ENCODE assay signal across 8 cellular contexts in genomic region chr3:128074851-128075515, GRCh38. TPM values are rescaled to one million over a fixed set of nuclear protein-coding genes. Genes with fewer than 3 reads are reported as not detected.
DNase-seq lines count a peak whose midpoint lies in the region; ATAC-seq and TF ChIP-seq lines count a peak whose summit lies in the region.

No MANE protein-coding gene starts in this region.

- H3K27me3 ChIP-seq in AG04450 (ENCODE audit: control insufficient read depth, insufficient read depth, low read length), result no peaks in the 10 kb centered on the region
- peaks cover 8% of the 10 kb centered on the region for H3K27me3 ChIP-seq in HUES6 (ENCODE audit: control insufficient read depth, insufficient read depth, low read length)
- H3K27me3 ChIP-seq in muscle layer of colon (ENCODE audit: control insufficient read depth in 1 of 2, insufficient read depth in 2 of 2, low read length in 2 of 2), result no peaks in the 10 kb centered on the region

- H3K9me3 ChIP-seq in AG04450 (ENCODE audit: control insufficient read depth, insufficient read depth, low read length) (no peaks in the 10 kb centered on the region), HUES6 (ENCODE audit: control insufficient read depth, insufficient read depth, low read depth, low read length) (no peaks in the 10 kb centered on the region), muscle layer of colon (ENCODE audit: low read length) (no peaks in the 10 kb centered on the region)

- peak overlapping the region; percentile 22 for H3K4me3 ChIP-seq in AG04450 (ENCODE audit: low read depth, low read length)
- H3K4me3 ChIP-seq in HUES6 (ENCODE audit: low read depth, low read length), result peak overlapping the region; percentile 68
- H3K4me3 ChIP-seq in coronary artery, result peak overlapping the region; percentile 81
- peak overlapping the region; percentile 39 to 79 for H3K4me3 ChIP-seq in muscle layer of colon (ENCODE audit: low read depth in 1 of 2, low read length in 2 of 2)

- no peak for TF ChIP-seq POLR2A in GM18505 (IDR thresholded peaks at IDR 0.05; ENCODE audit: borderline replicate concordance, extremely low read depth, insufficient read depth, insufficient read length)

- POLR2A ChIA-PET in AG04450 (lab: Yijun Ruan, JAX), result interaction anchor here (1.0 to 1.6 kb wide), 2 partner anchors 23 to 59 kb away, joined by 3 to 5 read pairs; partner anchors contain the start of gene SEC61A1

- H3K9ac ChIP-seq in HUES6 (ENCODE audit: low read length) (peak overlapping the region; percentile 51), muscle layer of colon (ENCODE audit: low read length) (no peak overlapping the region)

- H3K27ac ChIP-seq in AG04450 (ENCODE audit: low read depth, low read length) (no peak overlapping the region), HUES6 (ENCODE audit: low read depth, low read length) (no peak overlapping the region), coronary artery (peak overlapping the region in 1 of 2 donors; percentile 78), muscle layer of colon (ENCODE audit: low read depth, low read length) (peak overlapping the region; percentile 5)

- CTCF ChIA-PET in AG04450 (lab: Charles Lee), result interaction anchor here (0.7 to 2.6 kb wide), 9 partner anchors 8 to 59 kb away, joined by 3 to 15 read pairs (median 5); no protein-coding TSS in a partner anchor

- H3K4me1 ChIP-seq in HUES6 (ENCODE audit: control insufficient read depth, insufficient read depth, low read length), result peaks cover 16% of the 10 kb centered on the region
- H3K4me1 ChIP-seq in muscle layer of colon (ENCODE audit: insufficient read depth, low read length), result peaks cover 13% of the 10 kb centered on the region

- DNase-seq in AG04450 (ENCODE audit: low read depth, low spot score), result no peak
- DNase-seq in coronary artery (ENCODE audit: low spot score), result peak; percentile 53
- no peak for DNase-seq in stimulated activated CD4-positive, alpha-beta T cell treated with anti-CD3 and anti-CD28 coated beads, Interleukin-1b, Interleukin-23, amount 100 ng/mL, for 48 hours
- no peak for DNase-seq in NCI-H524 treated with DMSO at 0.1 percent for 48 hours (lab: John Stamatoyannopoulos, UW)

- no peak for TF ChIP-seq CTCF in AG04450 (IDR thresholded peaks at IDR 0.05; ENCODE audit: low read depth, low read length)
- TF ChIP-seq CTCF in coronary artery (IDR thresholded peaks at IDR 0.05), result no peak

- H3K36me3 ChIP-seq in HUES6 (ENCODE audit: control insufficient read depth, insufficient read depth, low read length) (peaks cover 43% of the 10 kb centered on the region), muscle layer of colon (ENCODE audit: insufficient read depth, low read length) (peaks cover 22% of the 10 kb centered on the region)

- ATAC-seq in GM18505 (IDR thresholded peaks at IDR 0.05; ENCODE audit: unreplicated experiment) (no peak), GM19324 (IDR thresholded peaks at IDR 0.05; ENCODE audit: low FRiP score, unreplicated experiment) (no peak)

RNA-seq across cellular contexts. Expression of gene SEC61A1, which starts 22.7 kb away (rescaled TPM):
- 543 and 639 TPM in 2 replicates for polyA plus RNA-seq in AG04450 (2011; rRNA removed)
- polyA minus RNA-seq in AG04450 (2011; rRNA and poly(A)+ RNA removed), result 729 and 763 TPM in 2 replicates

RNA-seq across cellular contexts. Expression of gene RUVBL1, which starts 48.6 kb away (rescaled TPM):
- 79.5 and 83.3 TPM in 2 replicates for polyA plus RNA-seq in AG04450 (2011; rRNA removed)
- polyA minus RNA-seq in AG04450 (2011; rRNA and poly(A)+ RNA removed), result 47.7 and 51.7 TPM in 2 replicates

Comparison
In these comparisons a context has a peak if more than half of its experiments do, and no peak if none do; other contexts are left out.
1. H3K4me3 ChIP-seq: peak in every context shown above with its lines; median percentile 81 in coronary artery; 68 in HUES6; 59 in muscle layer of colon; 22 in AG04450.